5 cellular contexts compared by ENCODE assay signal in the genomic region with DNA sequence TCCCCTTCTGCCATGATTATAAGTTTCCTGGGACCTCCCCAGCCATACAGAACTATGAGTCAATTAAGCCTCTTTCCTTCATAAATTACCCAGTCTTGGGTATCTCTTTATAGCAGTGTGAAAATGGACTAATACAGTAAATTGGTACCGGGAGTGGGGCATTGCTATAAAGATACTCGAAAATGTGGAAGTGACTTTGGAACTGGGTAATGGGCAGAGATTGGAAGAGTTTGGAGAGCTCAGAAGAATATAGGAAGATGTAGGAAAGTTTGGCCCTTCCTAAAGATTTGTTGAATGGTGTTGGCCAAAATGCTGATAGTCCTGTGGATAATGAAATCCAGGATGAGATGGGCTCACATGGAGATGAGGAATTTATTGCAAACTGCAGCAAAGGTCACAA.
DNase-seq lines count a peak whose midpoint lies in the region; ATAC-seq, FAIRE-seq and TF ChIP-seq lines count a peak whose summit lies in the region.
"Not testable (repeated sequence)": the region's sequence is repeated elsewhere in the genome, so short reads cannot be mapped to it uniquely, and the experiment has no call there.

No MANE protein-coding gene starts in this region.

- POLR2A ChIA-PET in HEK293 (lab: Yijun Ruan, JAX); K562 (lab: Yijun Ruan, JAX); H1 (lab: Charles Lee; ENCODE audit: partially characterized antibody); HepG2 (lab: Yijun Ruan, JAX): not testable (repeated sequence)

- H3K9ac ChIP-seq in K562 (ENCODE audit: insufficient read depth in 1 of 2, low read depth in 2 of 2, low read length in 2 of 2); H1 (replicated peaks in 1 of 4; ENCODE audit: extremely low read depth in 1 of 4, low read depth in 3 of 4, low read length in 3 of 4); HepG2 (ENCODE audit: insufficient read depth, low read depth, low read length): not testable (repeated sequence)

- not testable (repeated sequence) for H3K27ac ChIP-seq in HEK293 (ENCODE audit: extremely low read depth, low read depth, low read length); K562 (ENCODE audit: extremely low read depth, low read depth, low read length); H1 (ENCODE audit: low read depth, low read length); esophagus muscularis mucosa (replicated peaks in 1 of 4); HepG2 (ENCODE audit: extremely low read length, insufficient read depth, low read length)

- not testable (repeated sequence) for H3K4me3 ChIP-seq in HEK293 (ENCODE audit: low read depth, low read length); K562; H1 (ENCODE audit: extremely low read depth in 1 of 4, insufficient read depth in 2 of 4, low read depth in 3 of 4, low read length in 4 of 4); esophagus muscularis mucosa; HepG2 (replicated peaks in 1 of 3; ENCODE audit: insufficient read depth in 1 of 3, low read depth in 2 of 3, low read length in 3 of 3)

- not testable (repeated sequence) for TF ChIP-seq EP300 in K562 (IDR thresholded peaks at IDR 0.05; ENCODE audit: low read length); H1 (IDR thresholded peaks at IDR 0.05; ENCODE audit: borderline replicate concordance in 1 of 2, low read depth in 2 of 2, low read length in 2 of 2); esophagus muscularis mucosa (IDR thresholded peaks at IDR 0.05); HepG2 (IDR thresholded peaks at IDR 0.05; ENCODE audit: low read depth in 2 of 2, low read length in 2 of 2); HepG2 (CRISPR knock-in tag; IDR thresholded peaks at IDR 0.05; ENCODE audit: borderline replicate concordance)

- not testable (repeated sequence) for H3K56ac ChIP-seq in H1 (replicated peaks; ENCODE audit: insufficient read length, low read depth, low read length)

- H3K14ac ChIP-seq in H1 (ENCODE audit: insufficient read length) = not testable (repeated sequence)

- not testable (repeated sequence) for H2BK12ac ChIP-seq in H1 (ENCODE audit: low read depth, low read length)

- H3K9me1 ChIP-seq in K562 (ENCODE audit: control insufficient read depth, insufficient read depth, low read length) = not testable (repeated sequence)

- H3K23ac ChIP-seq in H1 (ENCODE audit: insufficient read length) = not testable (repeated sequence)

- H3K4me2 ChIP-seq in K562 (ENCODE audit: insufficient read depth, low read length); H1 (ENCODE audit: insufficient read depth in 1 of 2, low read depth in 2 of 2, low read length in 2 of 2); HepG2 (ENCODE audit: low read depth, low read length): not testable (repeated sequence)

- not testable (repeated sequence) for H2BK5ac ChIP-seq in H1 (ENCODE audit: low read depth, low read length)

- intact Hi-C loops in K562 (cut with micrococcal nuclease); esophagus muscularis mucosa (cut with DNase I); HepG2 (cut with micrococcal nuclease; ENCODE audit: unreplicated experiment): not testable (repeated sequence)

- not testable (repeated sequence) for H4K20me1 ChIP-seq in K562 (replicated peaks; ENCODE audit: control insufficient read depth, insufficient read depth, low read length); H1 (replicated peaks in 1 of 2; ENCODE audit: control insufficient read depth in 1 of 2, insufficient read depth in 2 of 2, low read length in 2 of 2); HepG2 (ENCODE audit: insufficient read depth, low read length)

- ATAC-seq in K562, HepG2: not testable (repeated sequence)

- CTCF ChIA-PET in HEK293 (lab: Yijun Ruan, JAX); K562 (lab: Yijun Ruan, JAX; ENCODE audit: low intra/inter-chr PET ratio); HepG2 (lab: Yijun Ruan, JAX; ENCODE audit: low intra/inter-chr PET ratio, low total read pairs): not testable (repeated sequence)
- CTCF ChIA-PET in H1 (lab: Charles Lee; ENCODE audit: partially characterized antibody) = interaction anchor here (0.8 kb wide), 1 partner anchor 42 kb away, joined by 3 read pairs; no protein-coding TSS in a partner anchor

- in situ Hi-C loops in K562 (cut with MboI); HepG2 (cut with HindIII; ENCODE audit: extremely low pct_ligation_motif_present, low pct_unique_long_range_greater_than_20kb): not testable (repeated sequence)

- H4K91ac ChIP-seq in H1 (replicated peaks; ENCODE audit: insufficient read length, low read length) = not testable (repeated sequence)

- H3K18ac ChIP-seq in H1 (ENCODE audit: extremely low read depth, low read length) = not testable (repeated sequence)

- H2AK5ac ChIP-seq in H1 (ENCODE audit: low read depth, low read length) = not testable (repeated sequence)

- H2AFZ ChIP-seq in K562 (ENCODE audit: low read depth, low read length); H1 (ENCODE audit: low read length); HepG2 (ENCODE audit: low read length): not testable (repeated sequence)

- not testable (repeated sequence) for H3K4ac ChIP-seq in H1 (replicated peaks; ENCODE audit: insufficient read length, low read depth, low read length)

- BruUV-seq in K562 (replicated peaks; lab: Mats Ljungman, UMichigan) = not testable (repeated sequence)
- TSS peak; percentile 1 for BruUV-seq in HepG2 (replicated peaks; lab: Mats Ljungman, UMichigan)

- WGBS in K562 (ENCODE audit: insufficient coverage, low coverage, missing lambda C conversion rate) = 0% methylated on average over 2 of the region's 2 CpGs
- WGBS in H1 (ENCODE audit: extremely low coverage in 1 of 2, insufficient coverage in 1 of 2, insufficient read length in 1 of 2, insufficient replicate concordance in 2 of 2, low coverage in 1 of 2, low lambda C conversion rate in 2 of 2, missing lambda C conversion rate in 1 of 2), 2 experiments = 96% methylated on average over 2 of the region's 2 CpGs; no CpG with 5 or more reads in 1 of the 2 experiments
- 91% methylated on average over 2 of the region's 2 CpGs for WGBS in esophagus muscularis mucosa
- WGBS in HepG2 (ENCODE audit: low lambda C conversion rate) = 98% methylated on average over 2 of the region's 2 CpGs

- not testable (repeated sequence) for H2BK120ac ChIP-seq in H1 (replicated peaks; ENCODE audit: low read depth, low read length)

- not testable (repeated sequence) for H2BK20ac ChIP-seq in H1 (ENCODE audit: low read length)

- TF ChIP-seq CTCF in HEK293 (tag by site-specific recombination; IDR thresholded peaks at IDR 0.05); K562 (IDR thresholded peaks at IDR 0.05 in 2 of 3, conservative IDR thresholded peaks at IDR 0.05 in 1 of 3; ENCODE audit: insufficient read depth in 2 of 3, low read depth in 1 of 3, low read length in 3 of 3); H1 (IDR thresholded peaks at IDR 0.05; ENCODE audit: control extremely low read depth in 1 of 3, insufficient read depth in 1 of 3, low read depth in 1 of 3, low read length in 3 of 3); esophagus muscularis mucosa (IDR thresholded peaks at IDR 0.05); HepG2 (CRISPR knock-in tag; IDR thresholded peaks at IDR 0.05): not testable (repeated sequence)

- H4K8ac ChIP-seq in H1 (ENCODE audit: extremely low read depth, insufficient read depth, low read length) = not testable (repeated sequence)

- H3K9me3 ChIP-seq in HEK293 (ENCODE audit: control insufficient read depth, insufficient read depth, low read depth, low read length); K562 (replicated peaks; ENCODE audit: control insufficient read depth, insufficient read depth, low read depth, low read length); H1 (ENCODE audit: insufficient read depth in 2 of 2, low read depth in 1 of 2, low read length in 1 of 2); esophagus muscularis mucosa; HepG2 (ENCODE audit: low read length): not testable (repeated sequence)

- H3K36me3 ChIP-seq in HEK293 (ENCODE audit: control insufficient read depth in 2 of 2, insufficient read depth in 1 of 2, low read length in 2 of 2); K562 (ENCODE audit: control insufficient read depth, insufficient read depth, low read length); H1 (ENCODE audit: control insufficient read depth in 2 of 4, insufficient read depth in 4 of 4, low read length in 3 of 4); esophagus muscularis mucosa: not testable (repeated sequence)
- H3K36me3 ChIP-seq in HepG2 (replicated peaks in 1 of 2; ENCODE audit: control insufficient read depth in 1 of 2, insufficient read depth in 2 of 2, low read length in 2 of 2) = peaks cover 8 to 16% of the 10 kb centered on the region in 2 experiments

- not testable (repeated sequence) for DNase-seq in K562 (ENCODE audit: extremely low read depth in 1 of 4, low spot score in 3 of 4); H1 (ENCODE audit: low read depth in 1 of 2, low spot score in 2 of 2); HepG2 (ENCODE audit: low spot score)
- DNase-seq in esophagus muscularis mucosa (ENCODE audit: extremely low spot score) = peak; percentile 57

- H4K5ac ChIP-seq in H1 (ENCODE audit: insufficient read length, low read depth, low read length) = not testable (repeated sequence)

- H2BK15ac ChIP-seq in H1 (ENCODE audit: low read length) = not testable (repeated sequence)

- not testable (repeated sequence) for H3K79me2 ChIP-seq in K562 (ENCODE audit: control insufficient read depth, insufficient read depth, low read length); H1 (ENCODE audit: control insufficient read depth in 1 of 2, insufficient read depth in 2 of 2, low read length in 2 of 2); HepG2 (ENCODE audit: insufficient read depth, low read length)

- not testable (repeated sequence) for FAIRE-seq in K562 (lab: Jason Lieb, UNC); HepG2 (lab: Jason Lieb, UNC)
- FAIRE-seq in H1 (lab: Jason Lieb, UNC) = peak; percentile 45

- not testable (repeated sequence) for H3K23me2 ChIP-seq in H1 (ENCODE audit: low read depth, low read length)

- not testable (repeated sequence) for H3K4me1 ChIP-seq in HEK293 (ENCODE audit: control insufficient read depth, insufficient read depth, low read length); K562 (replicated peaks in 1 of 2; ENCODE audit: control insufficient read depth in 2 of 2, insufficient read depth in 2 of 2, low read length in 2 of 2); H1 (replicated peaks in 1 of 4; ENCODE audit: control insufficient read depth in 3 of 4, insufficient read depth in 4 of 4, low read length in 3 of 4); esophagus muscularis mucosa
- peaks cover 24% of the 10 kb centered on the region for H3K4me1 ChIP-seq in HepG2 (ENCODE audit: insufficient read depth, low read length)

- TF ChIP-seq POLR2A in K562 (conservative IDR thresholded peaks at IDR 0.05); H1 (IDR thresholded peaks at IDR 0.05; ENCODE audit: control extremely low read depth in 1 of 2, low read depth in 2 of 2, low read length in 2 of 2); esophagus muscularis mucosa (IDR thresholded peaks at IDR 0.05; ENCODE audit: low read depth); HepG2 (IDR thresholded peaks at IDR 0.05; ENCODE audit: insufficient read depth in 1 of 2, low read depth in 2 of 2, low read length in 2 of 2): not testable (repeated sequence)

- not testable (repeated sequence) for TF ChIP-seq RAD21 in K562 (CRISPR knock-in tag; conservative IDR thresholded peaks at IDR 0.05 in 1 of 2, IDR thresholded peaks at IDR 0.05 in 1 of 2); H1 (IDR thresholded peaks at IDR 0.05 in 1 of 2, conservative IDR thresholded peaks at IDR 0.05 in 1 of 2; ENCODE audit: low read depth in 2 of 2, low read length in 2 of 2); HepG2 (CRISPR knock-in tag; IDR thresholded peaks at IDR 0.05)

- not testable (repeated sequence) for H3K79me1 ChIP-seq in H1 (ENCODE audit: low read depth, low read length)

- not testable (repeated sequence) for H3K27me3 ChIP-seq in K562 (ENCODE audit: control insufficient read depth in 2 of 2, insufficient read depth in 2 of 2, low read length in 2 of 2); H1 (replicated peaks in 1 of 4; ENCODE audit: control insufficient read depth in 3 of 4, extremely low read depth in 1 of 4, insufficient read depth in 3 of 4, low read length in 3 of 4); esophagus muscularis mucosa; HepG2 (ENCODE audit: control insufficient read depth in 1 of 2, insufficient read depth in 2 of 2, low read length in 2 of 2)
